Comparison of ENCODE assay signal across 16 cellular contexts in the genomic region with DNA sequence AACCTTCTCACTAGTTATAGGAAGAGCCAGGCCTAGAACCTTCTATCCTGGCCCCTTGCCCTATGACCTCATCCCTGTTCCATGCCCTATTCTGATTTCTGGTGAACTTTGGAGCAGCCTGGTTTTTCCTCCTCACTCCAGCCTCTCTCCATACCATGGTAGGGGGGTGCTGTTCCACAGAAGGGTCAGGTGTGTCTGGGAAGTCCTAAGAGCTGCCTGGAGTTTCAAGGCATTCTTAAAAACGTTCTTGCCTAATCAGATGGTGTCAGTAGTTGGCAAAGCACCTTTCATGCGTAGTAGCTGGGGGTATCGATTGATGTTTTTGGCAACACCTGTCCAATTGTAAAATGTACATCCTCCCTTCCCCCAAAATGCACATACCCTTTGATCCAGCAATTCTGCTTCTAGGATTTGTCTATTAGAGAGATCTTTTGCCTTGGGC. TPM values are rescaled to one million over a fixed set of nuclear protein-coding genes. Genes with fewer than 3 reads are reported as not detected.
DNase-seq lines count a peak whose midpoint lies in the region; ATAC-seq, FAIRE-seq and TF ChIP-seq lines count a peak whose summit lies in the region.
"Had no signal": no experiment of that assay in that cellular context is flagged by ENCODE, and none has a peak within 500 bp of the region (broad histone marks: within the 10 kb centered on the region; RNA-seq: fewer than 3 reads in every experiment).

No MANE protein-coding gene starts in this region.

- H3K9me3 ChIP-seq in OCI-LY7 (ENCODE audit: low read length) = no peaks in the 10 kb centered on the region
- no peaks in the 10 kb centered on the region for H3K9me3 ChIP-seq in small intestine (ENCODE audit: control insufficient read depth, low read depth)
- H3K9me3 ChIP-seq: BLaER1 had no signal

- peak; percentile 60 for ATAC-seq in left lobe of liver
- ATAC-seq: HCT116 had no signal

- H3K9me2 ChIP-seq in OCI-LY7 (ENCODE audit: insufficient read depth, low read length) = no peaks in the 10 kb centered on the region

- no peak for FAIRE-seq in small intestine (lab: Jason Lieb, UNC)

- intact Hi-C loops in OCI-LY7 (cut with micrococcal nuclease; ENCODE audit: unreplicated experiment) = no loop called here

- no peaks in the 10 kb centered on the region for H3K27me3 ChIP-seq in small intestine (ENCODE audit: control insufficient read depth in 2 of 2, insufficient read depth in 2 of 2, low read length in 2 of 2)
- H3K27me3 ChIP-seq: BLaER1 had no signal

- peaks cover 82% of the 10 kb centered on the region for H3K36me3 ChIP-seq in OCI-LY7 (ENCODE audit: insufficient read depth, low read length)
- H3K36me3 ChIP-seq in small intestine (ENCODE audit: control insufficient read depth in 2 of 2, insufficient read depth in 2 of 2, low read length in 2 of 2) = peaks cover 9 to 27% of the 10 kb centered on the region in 2 donors

- DNase-seq in OCI-LY7 (ENCODE audit: low spot score) (no peak), left lobe of liver (ENCODE audit: low spot score) (peak; percentile 75), small intestine (peak; percentile 35), NOMO-1 (lab: John Stamatoyannopoulos, UW; ENCODE audit: unreplicated experiment in 2 of 2) (no peak), NCI-H526 treated with DMSO at 0.1 percent for 48 hours (lab: John Stamatoyannopoulos, UW) (no peak)
- DNase-seq: CD4-positive, alpha-beta memory T cell; DMS79 treated with DMSO at 0.1 percent for 48 hours; GF-D8; GOT3; H7; HFFc6 had no signal

- TF ChIP-seq CTCF in 22Rv1 (IDR thresholded peaks at IDR 0.05) = no peak
- TF ChIP-seq CTCF in OCI-LY7 (conservative IDR thresholded peaks at IDR 0.05; ENCODE audit: low read length) = no peak

- no peaks in the 10 kb centered on the region for H3K4me1 ChIP-seq in OCI-LY7 (ENCODE audit: insufficient read depth, low read length, poor library complexity, severe bottlenecking)
- no peaks in the 10 kb centered on the region for H3K4me1 ChIP-seq in small intestine (ENCODE audit: control insufficient read depth in 2 of 2, insufficient read depth in 1 of 2, low read depth in 1 of 2, low read length in 1 of 2)
- H3K4me1 ChIP-seq: BLaER1 had no signal

- H3K4me2 ChIP-seq in OCI-LY7 (ENCODE audit: low read length) = no peak overlapping the region
- H3K4me2 ChIP-seq: BLaER1 had no signal

- H3K27ac ChIP-seq in 22Rv1 = peak overlapping the region; percentile 20
- no peak overlapping the region for H3K27ac ChIP-seq in OCI-LY7 (ENCODE audit: low read depth, low read length, poor library complexity, severe bottlenecking)
- H3K27ac ChIP-seq in small intestine (ENCODE audit: low read depth in 1 of 2, low read length in 1 of 2) = no peak overlapping the region
- H3K27ac ChIP-seq: BLaER1, HL-60 had no signal

- H4K20me1 ChIP-seq in OCI-LY7 (ENCODE audit: insufficient read depth, low read length) = no peaks in the 10 kb centered on the region

- H3K4me3 ChIP-seq in OCI-LY7 (ENCODE audit: low read depth, low read length, poor library complexity, severe bottlenecking) (no peak overlapping the region), small intestine (ENCODE audit: low read depth in 1 of 2, low read length in 2 of 2) (no peak overlapping the region)
- H3K4me3 ChIP-seq: BLaER1 had no signal

- H2AFZ ChIP-seq in OCI-LY7 (ENCODE audit: low read length) = no peak overlapping the region

- BruUV-seq in OCI-LY7 (replicated peaks; lab: Mats Ljungman, UMichigan) = TSS peak; percentile 7

- CTCF ChIA-PET in OCI-LY7 (lab: Charles Lee; ENCODE audit: unreplicated experiment) = no interaction called here

- H3K79me2 ChIP-seq in OCI-LY7 (ENCODE audit: insufficient read depth, low read depth, low read length) = no peaks in the 10 kb centered on the region

- POLR2A ChIA-PET in OCI-LY7 (lab: Charles Lee) = no interaction called here

- 72 to 79% (median 73%) methylated on average over 3 of the region's 3 CpGs for WGBS in small intestine, 3 donors

RNA-seq across cellular contexts. Expression of gene ALPK3, which starts 16.8 kb away (rescaled TPM):
- total RNA-seq in OCI-LY7 (2014; rRNA removed; shearing (Covaris generic)) = 0.16 and 1.8 TPM in 2 replicates
- 0.15 and 0.23 TPM in 2 replicates for total RNA-seq in OCI-LY7 (2022)
- total RNA-seq in left lobe of liver = 2.7 TPM
- 1 to 10 TPM in 1 of 3 donors, under 1 TPM in 2; 0.22 to 1.3 (median 0.54) TPM for polyA plus RNA-seq in small intestine
- polyA plus RNA-seq: IgD-negative memory B cell had no signal

RNA-seq across cellular contexts. Expression of gene ZNF592, which starts 52.0 kb away (rescaled TPM):
- total RNA-seq in OCI-LY7 (2014; rRNA removed; shearing (Covaris generic)) = 17.1 and 23.0 TPM in 2 replicates
- 41.3 and 42.5 TPM in 2 replicates for total RNA-seq in OCI-LY7 (2022)
- 14.5 TPM for total RNA-seq in left lobe of liver
- polyA plus RNA-seq in small intestine = 10 to 100 TPM in 1 of 3 donors, 1 to 10 TPM in 2; 7.6 to 16.3 (median 8.5) TPM

Comparison
In these comparisons a context has a peak if more than half of its experiments do, and no peak if none do; other contexts are left out.
1. DNase-seq: peak in left lobe of liver (single experiment) and small intestine (single experiment); none in OCI-LY7 (single experiment), NOMO-1 (0 of 2) and NCI-H526 treated with DMSO at 0.1 percent for 48 hours (single experiment).